Comparison of ENCODE assay signal across 8 cellular contexts in the genomic region with DNA sequence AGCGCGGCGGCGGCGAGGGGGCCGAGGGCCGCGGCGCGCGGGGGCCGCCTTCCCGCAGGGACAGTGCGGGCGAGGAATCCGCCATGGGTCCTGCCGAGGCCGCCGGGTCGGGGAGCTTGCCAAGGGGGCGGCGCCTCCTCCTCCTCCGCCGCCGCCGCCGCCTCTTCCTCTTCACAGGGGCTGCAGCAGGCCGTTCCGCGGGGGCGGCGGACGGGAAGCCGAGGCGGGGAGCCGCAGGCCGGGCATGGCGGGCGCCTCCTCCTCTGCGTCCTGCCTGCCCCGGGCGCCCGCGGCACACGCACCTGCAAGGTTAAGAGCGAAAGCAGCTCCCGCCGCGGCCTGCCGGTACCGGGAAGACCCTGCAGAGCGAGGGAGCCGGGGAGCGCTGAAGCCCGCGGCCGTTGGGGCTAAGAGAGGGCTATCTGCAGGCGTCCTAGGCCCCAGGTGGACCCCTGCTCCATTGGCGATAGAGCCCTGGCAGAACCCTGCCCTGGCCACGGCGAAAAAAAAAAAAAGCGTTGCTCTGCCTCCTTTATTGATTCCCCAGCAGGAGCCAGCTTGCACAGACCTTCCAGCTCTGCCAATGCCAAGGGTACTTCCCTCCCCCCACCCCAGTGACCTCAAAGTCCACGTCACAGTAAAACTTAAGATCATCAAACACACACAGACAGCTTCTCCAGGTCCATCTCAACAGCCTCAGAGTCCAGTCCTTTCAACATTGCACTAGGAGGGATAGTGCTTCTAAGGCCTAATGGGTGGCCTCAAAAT. TPM values are rescaled to one million over a fixed set of nuclear protein-coding genes. Genes with fewer than 3 reads are reported as not detected.
DNase-seq lines count a peak whose midpoint lies in the region; ATAC-seq and TF ChIP-seq lines count a peak whose summit lies in the region.

LYSMD2 (minus strand) TSS at position 118 of the 768 bp plus-strand sequence; CDS start at position 85, 33 bp downstream.

- no peaks in the 10 kb centered on the region for H3K9me3 ChIP-seq in OCI-LY7 (ENCODE audit: low read length)

- H2AFZ ChIP-seq in OCI-LY7 (ENCODE audit: low read length), result no peak within 1 kb of the TSS

- H3K27ac ChIP-seq in 22Rv1 (peak within 1 kb of the TSS; percentile 78), OCI-LY7 (ENCODE audit: low read depth, low read length, poor library complexity, severe bottlenecking) (no peak within 1 kb of the TSS)

- no TSS peak for BruUV-seq in OCI-LY7 (replicated peaks; lab: Mats Ljungman, UMichigan)

- peaks cover 4% of the 10 kb centered on the region for H3K27me3 Mint-ChIP-seq in activated T-helper 1 cell treated with anti-CD3 and anti-CD28 coated beads, Interleukin-12 subunit alpha, Interleukin-12 subunit beta, Interleukin-2, Interleukin-4 antibody, amounts not matched to agents 30 ng/mL and 10 ng/mL and 1 ng/mL, durations not matched to agents 14 hours and 24 hours and 36 hours (ENCODE audit: insufficient read depth)
- H3K27me3 Mint-ChIP-seq in naive thymus-derived CD8-positive, alpha-beta T cell, result no peaks in the 10 kb centered on the region
- no peaks in the 10 kb centered on the region for H3K27me3 Mint-ChIP-seq in stimulated activated naive CD8-positive, alpha-beta T cell treated with anti-CD3 and anti-CD28 coated beads, Interleukin-15, amount 100 ng/mL, for 72 hours

- H3K36me3 ChIP-seq in OCI-LY7 (ENCODE audit: insufficient read depth, low read length), result no peaks in the 10 kb centered on the region

- H4K20me1 ChIP-seq in OCI-LY7 (ENCODE audit: insufficient read depth, low read length), result no peaks in the 10 kb centered on the region

- H3K4me1 ChIP-seq in OCI-LY7 (ENCODE audit: insufficient read depth, low read length, poor library complexity, severe bottlenecking), result peaks cover 2% of the 10 kb centered on the region

- no peaks in the 10 kb centered on the region for H3K9me3 Mint-ChIP-seq in activated T-helper 1 cell treated with anti-CD3 and anti-CD28 coated beads, Interleukin-12 subunit alpha, Interleukin-12 subunit beta, Interleukin-2, Interleukin-4 antibody, amounts not matched to agents 30 ng/mL and 10 ng/mL and 1 ng/mL, durations not matched to agents 14 hours and 24 hours and 36 hours
- no peaks in the 10 kb centered on the region for H3K9me3 Mint-ChIP-seq in naive thymus-derived CD8-positive, alpha-beta T cell
- H3K9me3 Mint-ChIP-seq in stimulated activated naive CD8-positive, alpha-beta T cell treated with anti-CD3 and anti-CD28 coated beads, Interleukin-15, amount 100 ng/mL, for 72 hours, result no peaks in the 10 kb centered on the region

- POLR2A ChIA-PET in OCI-LY7 (lab: Charles Lee), result no interaction called here
- POLR2A ChIA-PET in naive thymus-derived CD8-positive, alpha-beta T cell (lab: Charles Lee), result interaction anchor here (0.7 to 5.4 kb wide), 15 partner anchors 9 to 441 kb away, joined by 3 to 68 read pairs (median 6); partner anchors contain the start of genes DMXL2, LEO1 and TMOD2

- DNase-seq in OCI-LY7 (ENCODE audit: low spot score) (peak; percentile 30), fibroblast of mammary gland (ENCODE audit: low read depth) (peak; percentile 44)
- peak; percentile 64 for DNase-seq in activated T-helper 1 cell treated with anti-CD3 and anti-CD28 coated beads, Interleukin-12 subunit alpha, Interleukin-12 subunit beta, Interleukin-2, Interleukin-4 antibody, amounts not matched to agents 30 ng/mL and 10 ng/mL and 1 ng/mL, durations not matched to agents 14 hours and 24 hours and 36 hours (ENCODE audit: low spot score)
- DNase-seq in naive thymus-derived CD8-positive, alpha-beta T cell, result peak; percentile 51 to 84 (median 68)
- peak; percentile 74 to 75 for DNase-seq in stimulated activated naive CD8-positive, alpha-beta T cell treated with anti-CD3 and anti-CD28 coated beads, Interleukin-15, amount 100 ng/mL, for 72 hours

- intact Hi-C loops in OCI-LY7 (cut with micrococcal nuclease; ENCODE audit: unreplicated experiment), result loop anchor here (10.0 kb wide), 1 partner anchor 83 kb away; no protein-coding TSS in a partner anchor
- intact Hi-C loops in activated T-helper 1 cell treated with anti-CD3 and anti-CD28 coated beads, Interleukin-12 subunit alpha, Interleukin-12 subunit beta, Interleukin-2, Interleukin-4 antibody, amounts not matched to agents 30 ng/mL and 10 ng/mL and 1 ng/mL, durations not matched to agents 14 hours and 24 hours and 36 hours (cut with micrococcal nuclease), result loop anchor here (2.0 to 10.0 kb wide), 7 partner anchors 13 to 973 kb away; partner anchors contain the start of genes AP4E1, SPPL2A and TMOD2

- CTCF ChIA-PET in OCI-LY7 (lab: Charles Lee; ENCODE audit: unreplicated experiment), result no interaction called here

- peak within 1 kb of the TSS; percentile 84 for H3K4me3 Mint-ChIP-seq in activated T-helper 1 cell treated with anti-CD3 and anti-CD28 coated beads, Interleukin-12 subunit alpha, Interleukin-12 subunit beta, Interleukin-2, Interleukin-4 antibody, amounts not matched to agents 30 ng/mL and 10 ng/mL and 1 ng/mL, durations not matched to agents 14 hours and 24 hours and 36 hours
- peak within 1 kb of the TSS; percentile 83 to 97 (median 92) for H3K4me3 Mint-ChIP-seq in naive thymus-derived CD8-positive, alpha-beta T cell
- peak within 1 kb of the TSS; percentile 82 to 85 for H3K4me3 Mint-ChIP-seq in stimulated activated naive CD8-positive, alpha-beta T cell treated with anti-CD3 and anti-CD28 coated beads, Interleukin-15, amount 100 ng/mL, for 72 hours

- peak within 1 kb of the TSS; percentile 65 for H3K4me2 ChIP-seq in OCI-LY7 (ENCODE audit: low read length)

- H3K9me2 ChIP-seq in OCI-LY7 (ENCODE audit: insufficient read depth, low read length), result no peaks in the 10 kb centered on the region

- H3K4me1 Mint-ChIP-seq in activated T-helper 1 cell treated with anti-CD3 and anti-CD28 coated beads, Interleukin-12 subunit alpha, Interleukin-12 subunit beta, Interleukin-2, Interleukin-4 antibody, amounts not matched to agents 30 ng/mL and 10 ng/mL and 1 ng/mL, durations not matched to agents 14 hours and 24 hours and 36 hours (ENCODE audit: low read depth), result peaks cover 41% of the 10 kb centered on the region
- H3K4me1 Mint-ChIP-seq in naive thymus-derived CD8-positive, alpha-beta T cell, result peaks cover 28 to 54% (median 53%) of the 10 kb centered on the region in 4 donors
- H3K4me1 Mint-ChIP-seq in stimulated activated naive CD8-positive, alpha-beta T cell treated with anti-CD3 and anti-CD28 coated beads, Interleukin-15, amount 100 ng/mL, for 72 hours, result peaks cover 55% of the 10 kb centered on the region

- peak; percentile 50 for ATAC-seq in GM18502 (IDR thresholded peaks at IDR 0.05; ENCODE audit: poor library complexity, unreplicated experiment)
- peak; percentile 36 for ATAC-seq in HG03095 (IDR thresholded peaks at IDR 0.05; ENCODE audit: unreplicated experiment)
- peak; percentile 63 to 72 for ATAC-seq in naive thymus-derived CD8-positive, alpha-beta T cell
- peak; percentile 59 for ATAC-seq in stimulated activated naive CD8-positive, alpha-beta T cell treated with anti-CD3 and anti-CD28 coated beads, Interleukin-15, amount 100 ng/mL, for 72 hours

- TF ChIP-seq CTCF in 22Rv1 (IDR thresholded peaks at IDR 0.05) (no peak), OCI-LY7 (conservative IDR thresholded peaks at IDR 0.05; ENCODE audit: low read length) (no peak), fibroblast of mammary gland (conservative IDR thresholded peaks at IDR 0.05; ENCODE audit: control insufficient read depth, insufficient read depth, low read depth, low read length) (no peak)

- H3K79me2 ChIP-seq in OCI-LY7 (ENCODE audit: insufficient read depth, low read depth, low read length), result no peaks in the 10 kb centered on the region

- H3K27ac Mint-ChIP-seq in activated T-helper 1 cell treated with anti-CD3 and anti-CD28 coated beads, Interleukin-12 subunit alpha, Interleukin-12 subunit beta, Interleukin-2, Interleukin-4 antibody, amounts not matched to agents 30 ng/mL and 10 ng/mL and 1 ng/mL, durations not matched to agents 14 hours and 24 hours and 36 hours, result peak within 1 kb of the TSS; percentile 85
- peak within 1 kb of the TSS; percentile 93 to 99 (median 97) for H3K27ac Mint-ChIP-seq in naive thymus-derived CD8-positive, alpha-beta T cell
- peak within 1 kb of the TSS; percentile 81 to 89 for H3K27ac Mint-ChIP-seq in stimulated activated naive CD8-positive, alpha-beta T cell treated with anti-CD3 and anti-CD28 coated beads, Interleukin-15, amount 100 ng/mL, for 72 hours

- H3K4me3 ChIP-seq in OCI-LY7 (ENCODE audit: low read depth, low read length, poor library complexity, severe bottlenecking), result peak within 1 kb of the TSS; percentile 47
- H3K4me3 ChIP-seq in fibroblast of mammary gland (ENCODE audit: control insufficient read depth, low read depth, low read length), result peak within 1 kb of the TSS; percentile 67

- peaks cover 11% of the 10 kb centered on the region for H3K36me3 Mint-ChIP-seq in activated T-helper 1 cell treated with anti-CD3 and anti-CD28 coated beads, Interleukin-12 subunit alpha, Interleukin-12 subunit beta, Interleukin-2, Interleukin-4 antibody, amounts not matched to agents 30 ng/mL and 10 ng/mL and 1 ng/mL, durations not matched to agents 14 hours and 24 hours and 36 hours (ENCODE audit: low read depth)
- H3K36me3 Mint-ChIP-seq in naive thymus-derived CD8-positive, alpha-beta T cell, result no peaks in the 10 kb centered on the region

RNA-seq across cellular contexts. Expression of gene LYSMD2, which starts in this region (rescaled TPM):
- total RNA-seq in OCI-LY7 (2014; rRNA removed; shearing (Covaris generic)), result not detected in 2 replicates
- 0.50 and 0.89 TPM in 2 replicates for total RNA-seq in OCI-LY7 (2022)
- total RNA-seq in activated T-helper 1 cell treated with anti-CD3 and anti-CD28 coated beads, Interleukin-12 subunit alpha, Interleukin-12 subunit beta, Interleukin-2, Interleukin-4 antibody, amounts not matched to agents 30 ng/mL and 10 ng/mL and 1 ng/mL, durations not matched to agents 14 hours and 24 hours and 36 hours, result 16.0 and 16.5 TPM in 2 replicates
- 10 to 100 TPM; 28.0 to 28.9 TPM for total RNA-seq in naive thymus-derived CD8-positive, alpha-beta T cell
- polyA plus RNA-seq in naive thymus-derived CD8-positive, alpha-beta T cell, result 10 to 100 TPM; 29.6 to 53.7 (median 35.8) TPM

Comparison
In these comparisons a context has a peak if more than half of its experiments do, and no peak if none do; other contexts are left out.
1. Peak in DNase-seq, H3K4me3 ChIP-seq and H3K4me2 ChIP-seq in OCI-LY7; RNA of the gene not detected or under 1 TPM.